14 cellular contexts compared by ENCODE assay signal in genomic region chr11:61065955-61066638, GRCh38. TPM values are rescaled to one million over a fixed set of nuclear protein-coding genes. Genes with fewer than 3 reads are reported as not detected.
DNase-seq lines count a peak whose midpoint lies in the region; ATAC-seq, FAIRE-seq and TF ChIP-seq lines count a peak whose summit lies in the region.
"Had no signal": no experiment of that assay in that cellular context is flagged by ENCODE, and none has a peak within 500 bp of the region (broad histone marks: within the 10 kb centered on the region; RNA-seq: fewer than 3 reads in every experiment).

No MANE protein-coding gene starts in this region.

- no peak for TF ChIP-seq CTCF in WERI-Rb-1 (IDR thresholded peaks at IDR 0.05; ENCODE audit: low read depth, low read length)

- H3K27me3 Mint-ChIP-seq in activated naive CD8-positive, alpha-beta T cell treated with anti-CD3 and anti-CD28 coated beads, Interleukin-2, amount 50 U/mL, for 24 hours = peaks cover 2% of the 10 kb centered on the region

- FAIRE-seq in GM12892 (lab: Jason Lieb, UNC) = peak; percentile 70
- FAIRE-seq: islet of Langerhans, RCC 7860 had no signal

- no peaks in the 10 kb centered on the region for H3K27me3 ChIP-seq in WERI-Rb-1 (ENCODE audit: insufficient read depth, low read depth, severe bottlenecking)
- H3K27me3 ChIP-seq: brain microvascular endothelial cell, testis had no signal

- H3K27ac ChIP-seq in WERI-Rb-1 = peak overlapping the region; percentile 81; the same call in 1 of the 2 replicates
- H3K27ac ChIP-seq: brain microvascular endothelial cell, testis had no signal

- no peak for ATAC-seq in activated naive CD8-positive, alpha-beta T cell treated with anti-CD3 and anti-CD28 coated beads, Interleukin-2, amount 50 U/mL, for 24 hours
- no peak for ATAC-seq in HG03442 (IDR thresholded peaks at IDR 0.05; ENCODE audit: unreplicated experiment)
- ATAC-seq: mucosa of descending colon had no signal

- DNase-seq in GM12892 (ENCODE audit: insufficient read length) (no peak), WERI-Rb-1 (no peak), NCI-H2081 treated with DMSO at 0.1 percent for 48 hours (lab: John Stamatoyannopoulos, UW) (no peak), kidney tubule cell (ENCODE audit: low spot score) (no peak)
- DNase-seq in activated naive CD8-positive, alpha-beta T cell treated with anti-CD3 and anti-CD28 coated beads, Interleukin-2, amount 50 U/mL, for 24 hours = peak; percentile 51
- DNase-seq in stimulated activated CD4-positive, alpha-beta T cell treated with anti-CD3 and anti-CD28 coated beads, Interleukin-4, amount 100 ng/mL, for 24 hours = peak; percentile 68
- DNase-seq: brain microvascular endothelial cell, Caco-2, mucosa of descending colon, NCI-H446, testis had no signal

- no peaks in the 10 kb centered on the region for H3K9me3 Mint-ChIP-seq in activated naive CD8-positive, alpha-beta T cell treated with anti-CD3 and anti-CD28 coated beads, Interleukin-2, amount 50 U/mL, for 24 hours

- TF ChIP-seq POLR2A in GM12892 (IDR thresholded peaks at IDR 0.05; ENCODE audit: low read depth, low read length) = no peak

- H3K4me3 ChIP-seq in WERI-Rb-1 (ENCODE audit: low read depth, low read length) = no peak overlapping the region
- H3K4me3 ChIP-seq: mucosa of descending colon, testis had no signal

- H3K36me3 Mint-ChIP-seq in activated naive CD8-positive, alpha-beta T cell treated with anti-CD3 and anti-CD28 coated beads, Interleukin-2, amount 50 U/mL, for 24 hours (ENCODE audit: low read depth) = peaks cover 53% of the 10 kb centered on the region

- H3K9me3 ChIP-seq in WERI-Rb-1 (ENCODE audit: severe bottlenecking) = no peaks in the 10 kb centered on the region
- H3K9me3 ChIP-seq: Caco-2, mucosa of descending colon, testis had no signal

- no peaks in the 10 kb centered on the region for H3K36me3 ChIP-seq in WERI-Rb-1
- H3K36me3 ChIP-seq: brain microvascular endothelial cell had no signal

- H3K4me1 Mint-ChIP-seq in activated naive CD8-positive, alpha-beta T cell treated with anti-CD3 and anti-CD28 coated beads, Interleukin-2, amount 50 U/mL, for 24 hours = peaks cover 97% of the 10 kb centered on the region

- H3K4me3 Mint-ChIP-seq in activated naive CD8-positive, alpha-beta T cell treated with anti-CD3 and anti-CD28 coated beads, Interleukin-2, amount 50 U/mL, for 24 hours = peak overlapping the region; percentile 55

- H3K27ac Mint-ChIP-seq in activated naive CD8-positive, alpha-beta T cell treated with anti-CD3 and anti-CD28 coated beads, Interleukin-2, amount 50 U/mL, for 24 hours = peak overlapping the region; percentile 76

RNA-seq across cellular contexts. Expression of gene CD5, which starts 36.2 kb away (rescaled TPM):
- 0.15 TPM for polyA plus RNA-seq in GM12892 (2012; ENCODE audit: missing spikeins)

Comparison
In these comparisons a context has a peak if more than half of its experiments do, and no peak if none do; other contexts are left out.
1. DNase-seq: peak in activated naive CD8-positive, alpha-beta T cell treated with anti-CD3 and anti-CD28 coated beads, Interleukin-2, amount 50 U/mL, for 24 hours (single experiment) and stimulated activated CD4-positive, alpha-beta T cell treated with anti-CD3 and anti-CD28 coated beads, Interleukin-4, amount 100 ng/mL, for 24 hours (single experiment); none in GM12892 (single experiment), WERI-Rb-1 (single experiment), NCI-H2081 treated with DMSO at 0.1 percent for 48 hours (single experiment) and kidney tubule cell (single experiment).